ENCODE assay signal across 1 cellular context in the genomic region with DNA sequence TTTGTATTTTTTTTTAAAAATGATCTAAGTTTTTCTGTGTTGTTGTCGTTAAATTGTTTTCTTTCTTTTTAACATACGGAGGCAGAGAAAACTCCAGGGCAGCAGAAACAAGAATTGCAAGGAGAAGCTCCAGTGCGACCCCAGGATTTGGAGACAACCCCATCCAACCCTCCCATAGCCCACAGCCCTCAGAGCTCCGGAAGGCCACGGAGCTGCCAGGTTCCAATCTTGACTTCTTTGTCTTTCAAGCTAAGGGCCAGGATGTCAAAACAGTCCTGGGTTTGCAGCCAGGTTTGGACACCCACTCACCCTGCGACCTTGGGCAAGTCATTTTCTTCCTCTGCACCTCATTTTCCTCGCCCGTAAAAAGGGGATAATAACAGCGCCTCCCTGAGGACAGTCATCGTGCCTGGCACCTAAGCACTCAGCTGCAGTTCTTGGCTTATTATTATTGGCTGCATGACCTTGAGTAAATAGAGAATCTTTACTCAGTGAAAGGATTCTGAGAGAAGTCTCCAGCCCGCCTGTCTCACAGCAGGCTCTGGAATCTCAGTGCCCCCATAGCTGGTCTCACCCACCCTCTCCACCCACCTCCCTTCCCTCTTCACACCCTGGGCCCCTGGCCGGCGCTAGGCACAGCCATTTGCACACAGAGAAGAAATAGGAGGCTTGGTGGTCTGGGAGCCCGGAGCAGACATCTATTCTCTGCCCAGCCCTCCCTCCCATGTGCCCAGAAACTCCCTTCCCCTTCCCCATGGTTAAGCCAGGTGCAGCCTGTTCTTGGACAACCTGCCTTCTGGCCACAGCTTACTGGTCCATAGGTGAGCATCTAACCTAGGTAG.
TF ChIP-seq lines count a peak whose summit lies in the region.

No MANE protein-coding gene starts in this region.

TF ChIP-seq in WTC11, 78 proteins besides CTCF, POLR2A, EP300 and RAD21 (continued from another document):
- TF ChIP-seq, protein P1, sequence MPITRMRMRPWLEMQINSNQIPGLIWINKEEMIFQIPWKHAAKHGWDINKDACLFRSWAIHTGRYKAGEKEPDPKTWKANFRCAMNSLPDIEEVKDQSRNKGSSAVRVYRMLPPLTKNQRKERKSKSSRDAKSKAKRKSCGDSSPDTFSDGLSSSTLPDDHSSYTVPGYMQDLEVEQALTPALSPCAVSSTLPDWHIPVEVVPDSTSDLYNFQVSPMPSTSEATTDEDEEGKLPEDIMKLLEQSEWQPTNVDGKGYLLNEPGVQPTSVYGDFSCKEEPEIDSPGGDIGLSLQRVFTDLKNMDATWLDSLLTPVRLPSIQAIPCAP (CRISPR knock-in tag; IDR thresholded peaks at IDR 0.05), result no peak
- TF ChIP-seq NR1H2 (CRISPR knock-in tag; IDR thresholded peaks at IDR 0.05), result no peak
